In the genomic region with DNA sequence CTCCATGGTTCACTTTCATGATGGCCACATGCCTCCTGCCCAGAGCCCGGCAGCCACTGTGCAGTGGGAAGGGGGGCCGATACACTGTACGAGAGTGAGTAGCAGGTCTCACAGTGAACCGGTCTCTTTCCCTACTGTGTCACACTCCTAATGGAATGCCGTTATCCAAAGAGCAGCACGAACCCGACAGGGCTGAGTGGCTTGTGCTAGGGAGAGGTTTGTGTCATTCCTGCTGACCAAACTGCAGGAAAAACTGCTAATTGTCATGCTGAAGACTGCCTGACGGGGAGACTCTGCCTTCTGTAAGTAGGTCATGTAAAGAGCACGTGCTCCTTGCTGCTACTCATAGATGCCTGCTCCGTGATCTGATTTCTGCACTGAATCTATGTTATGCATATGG, we compare ENCODE assay signal across 23 cellular contexts.
A peak's percentile ranks its signal among the peaks of the same experiment; 100 is the strongest.
DNase-seq lines count a peak whose midpoint lies in the region; TF ChIP-seq lines count a peak whose summit lies in the region.
"Had no signal": no experiment of that assay in that cellular context is flagged by ENCODE, and none has a peak within 500 bp of the region (broad histone marks: within the 10 kb centered on the region; RNA-seq: fewer than 3 reads in every experiment).

No MANE protein-coding gene starts in this region.

- CTCF ChIA-PET in CD4-positive, alpha-beta memory T cell (lab: Charles Lee; ENCODE audit: partially characterized antibody), result no interaction called here

- no peaks in the 10 kb centered on the region for H3K4me1 Mint-ChIP-seq in CD4-positive, alpha-beta memory T cell
- H3K4me1 Mint-ChIP-seq: activated naive CD8-positive, alpha-beta T cell treated with anti-CD3 and anti-CD28 coated beads, Interleukin-2, amount 10 ng/mL, durations not matched to agents 7 days and 5 days had no signal

- H3K9ac ChIP-seq in NT2/D1 (ENCODE audit: insufficient read length, low read depth), result no peak overlapping the region

- intact Hi-C loops in CD4-positive, alpha-beta memory T cell (cut with micrococcal nuclease), result no loop called here

- H3K9me3 Mint-ChIP-seq in CD4-positive, alpha-beta memory T cell, result peaks cover 0 to 11% (median 6%) of the 10 kb centered on the region in 8 donors
- H3K9me3 Mint-ChIP-seq: activated CD8-positive, alpha-beta T cell treated with anti-CD3 and anti-CD28 coated beads for 36 hours; activated naive CD8-positive, alpha-beta T cell treated with anti-CD3 and anti-CD28 coated beads, Interleukin-2, amount 10 ng/mL, durations not matched to agents 7 days and 5 days; CD8-positive, alpha-beta T cell had no signal

- H3K4me3 Mint-ChIP-seq in CD4-positive, alpha-beta memory T cell, result no peak overlapping the region
- H3K4me3 Mint-ChIP-seq: activated CD8-positive, alpha-beta T cell treated with anti-CD3 and anti-CD28 coated beads for 36 hours; activated naive CD8-positive, alpha-beta T cell treated with anti-CD3 and anti-CD28 coated beads, Interleukin-2, amount 10 ng/mL, durations not matched to agents 7 days and 5 days; CD8-positive, alpha-beta T cell; effector memory CD8-positive, alpha-beta T cell had no signal

- peaks cover 17% of the 10 kb centered on the region for H3K27me3 ChIP-seq in NT2/D1 (ENCODE audit: insufficient read depth, insufficient read length)
- no peaks in the 10 kb centered on the region for H3K27me3 ChIP-seq in CD4-positive, alpha-beta memory T cell (ENCODE audit: insufficient read depth, low read length)
- H3K27me3 ChIP-seq: stomach had no signal

- H3K27me3 Mint-ChIP-seq in CD4-positive, alpha-beta memory T cell, result no peaks in the 10 kb centered on the region
- H3K27me3 Mint-ChIP-seq: activated CD8-positive, alpha-beta T cell treated with anti-CD3 and anti-CD28 coated beads for 36 hours; activated naive CD8-positive, alpha-beta T cell treated with anti-CD3 and anti-CD28 coated beads, Interleukin-2, amount 10 ng/mL, durations not matched to agents 7 days and 5 days; effector memory CD8-positive, alpha-beta T cell had no signal

- POLR2A ChIA-PET in CD4-positive, alpha-beta memory T cell (lab: Charles Lee; ENCODE audit: partially characterized antibody), result no interaction called here

- TF ChIP-seq CTCF in coronary artery (IDR thresholded peaks at IDR 0.05), result no peak

- H3K4me1 ChIP-seq in NT2/D1 (ENCODE audit: insufficient read depth, insufficient read length), result peaks cover 3% of the 10 kb centered on the region
- no peaks in the 10 kb centered on the region for H3K4me1 ChIP-seq in CD4-positive, alpha-beta memory T cell (ENCODE audit: insufficient read depth, low read length)
- H3K4me1 ChIP-seq: heart right ventricle, stomach, upper lobe of right lung had no signal

- no peak overlapping the region for H3K27ac Mint-ChIP-seq in CD4-positive, alpha-beta memory T cell
- H3K27ac Mint-ChIP-seq: activated CD8-positive, alpha-beta T cell treated with anti-CD3 and anti-CD28 coated beads for 36 hours; activated naive CD8-positive, alpha-beta T cell treated with anti-CD3 and anti-CD28 coated beads, Interleukin-2, amount 10 ng/mL, durations not matched to agents 7 days and 5 days; CD8-positive, alpha-beta T cell; effector memory CD8-positive, alpha-beta T cell had no signal

- peak; percentile 54 for DNase-seq in NT2/D1 (ENCODE audit: low read depth, low spot score)
- DNase-seq in cerebellum (ENCODE audit: low spot score), result peak; percentile 72
- DNase-seq in islet precursor cell, result peak; percentile 88
- peak; percentile 35 for DNase-seq in renal cortical epithelial cell (ENCODE audit: low read depth)
- DNase-seq in GF-D8 (lab: John Stamatoyannopoulos, UW), result no peak
- no peak for DNase-seq in CD4-positive, alpha-beta memory T cell
- no peak for DNase-seq in NCI-H2081 treated with DMSO at 0.1 percent for 48 hours (lab: John Stamatoyannopoulos, UW)
- DNase-seq in coronary artery (ENCODE audit: low spot score), result no peak
- DNase-seq: activated CD8-positive, alpha-beta T cell treated with anti-CD3 and anti-CD28 coated beads for 36 hours; activated naive CD8-positive, alpha-beta T cell treated with anti-CD3 and anti-CD28 coated beads, Interleukin-2, amount 10 ng/mL, durations not matched to agents 7 days and 5 days; CD8-positive, alpha-beta T cell; DMS79 treated with DMSO at 0.1 percent for 48 hours; effector memory CD8-positive, alpha-beta T cell; HCEC 1CT; heart right ventricle; NCI-H2081; NCI-H524 treated with DMSO at 0.1 percent for 48 hours; occipital lobe; Right ventricle myocardium superior; stomach; T-helper 1 cell; upper lobe of right lung had no signal

- H3K4me3 ChIP-seq in NT2/D1 (ENCODE audit: insufficient read length, low read depth) (no peak overlapping the region), coronary artery (no peak overlapping the region)
- H3K4me3 ChIP-seq in CD4-positive, alpha-beta memory T cell (ENCODE audit: low read length in 2 of 2), result no peak overlapping the region
- H3K4me3 ChIP-seq: heart right ventricle, K562, stomach, upper lobe of right lung had no signal

- no peaks in the 10 kb centered on the region for H3K36me3 ChIP-seq in NT2/D1 (ENCODE audit: insufficient read depth, insufficient read length, low read length)
- H3K36me3 ChIP-seq in CD4-positive, alpha-beta memory T cell (ENCODE audit: insufficient read depth, low read length), result no peaks in the 10 kb centered on the region
- H3K36me3 ChIP-seq: heart right ventricle, stomach, upper lobe of right lung had no signal

- no peaks in the 10 kb centered on the region for H3K36me3 Mint-ChIP-seq in CD4-positive, alpha-beta memory T cell
- H3K36me3 Mint-ChIP-seq: activated naive CD8-positive, alpha-beta T cell treated with anti-CD3 and anti-CD28 coated beads, Interleukin-2, amount 10 ng/mL, durations not matched to agents 7 days and 5 days; CD8-positive, alpha-beta T cell had no signal

- H3K9me3 ChIP-seq in NT2/D1 (ENCODE audit: insufficient read depth, low read length), result no peaks in the 10 kb centered on the region
- no peaks in the 10 kb centered on the region for H3K9me3 ChIP-seq in CD4-positive, alpha-beta memory T cell (ENCODE audit: control insufficient read depth in 1 of 2, low read length in 2 of 2)
- H3K9me3 ChIP-seq: heart right ventricle, stomach, upper lobe of right lung had no signal

- H3K27ac ChIP-seq in CD4-positive, alpha-beta memory T cell (ENCODE audit: low read depth, low read length), result no peak overlapping the region
- no peak overlapping the region for H3K27ac ChIP-seq in coronary artery
- H3K27ac ChIP-seq: heart right ventricle, stomach, upper lobe of right lung had no signal

Comparison
In these comparisons a context has a peak if more than half of its experiments do, and no peak if none do; other contexts are left out.
1. DNase-seq: peak in NT2/D1 (single experiment), cerebellum (single experiment), islet precursor cell (single experiment) and renal cortical epithelial cell (single experiment); none in GF-D8 (single experiment), CD4-positive, alpha-beta memory T cell (0 of 5), NCI-H2081 treated with DMSO at 0.1 percent for 48 hours (single experiment) and coronary artery (single experiment).